In genomic region chr12:26884765-26885576, GRCh38 we compare ENCODE assay signal across 1 cellular context.
A peak's percentile ranks its signal among the peaks of the same experiment; 100 is the strongest.
TF ChIP-seq lines count a peak whose summit lies in the region.

No MANE protein-coding gene starts in this region.

TF ChIP-seq in GM12878, 131 proteins besides CTCF, POLR2A, EP300 and RAD21 (continued from another document and continues in another):
- TF ChIP-seq ZBTB4 (CRISPR knock-in tag; IDR thresholded peaks at IDR 0.05) = no peak
- TF ChIP-seq ELK1 (IDR thresholded peaks at IDR 0.05; ENCODE audit: low read depth, low read length) = no peak
- TF ChIP-seq SIN3A (IDR thresholded peaks at IDR 0.05; ENCODE audit: low read depth, low read length) = no peak
- TF ChIP-seq BHLHE40 (IDR thresholded peaks at IDR 0.05; ENCODE audit: borderline replicate concordance in 1 of 2, low read depth in 2 of 2, low read length in 1 of 2) = no peak; a peak in 1 of 4 replicates
- TF ChIP-seq SUZ12 (IDR thresholded peaks at IDR 0.05; ENCODE audit: unreplicated experiment) = no peak
- no peak for TF ChIP-seq ATF2 (IDR thresholded peaks at IDR 0.05; ENCODE audit: low read length)
- TF ChIP-seq SIX5 (IDR thresholded peaks at IDR 0.05; ENCODE audit: low read depth, low read length, severe bottlenecking) = no peak
- TF ChIP-seq RELB (IDR thresholded peaks at IDR 0.05; ENCODE audit: low read depth) = no peak
- TF ChIP-seq, protein P1, sequence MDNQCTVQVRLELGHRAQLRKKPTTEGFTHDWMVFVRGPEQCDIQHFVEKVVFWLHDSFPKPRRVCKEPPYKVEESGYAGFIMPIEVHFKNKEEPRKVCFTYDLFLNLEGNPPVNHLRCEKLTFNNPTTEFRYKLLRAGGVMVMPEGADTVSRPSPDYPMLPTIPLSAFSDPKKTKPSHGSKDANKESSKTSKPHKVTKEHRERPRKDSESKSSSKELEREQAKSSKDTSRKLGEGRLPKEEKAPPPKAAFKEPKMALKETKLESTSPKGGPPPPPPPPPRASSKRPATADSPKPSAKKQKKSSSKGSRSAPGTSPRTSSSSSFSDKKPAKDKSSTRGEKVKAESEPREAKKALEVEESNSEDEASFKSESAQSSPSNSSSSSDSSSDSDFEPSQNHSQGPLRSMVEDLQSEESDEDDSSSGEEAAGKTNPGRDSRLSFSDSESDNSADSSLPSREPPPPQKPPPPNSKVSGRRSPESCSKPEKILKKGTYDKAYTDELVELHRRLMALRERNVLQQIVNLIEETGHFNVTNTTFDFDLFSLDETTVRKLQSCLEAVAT (IDR thresholded peaks at IDR 0.05) = no peak
- TF ChIP-seq, protein P2, sequence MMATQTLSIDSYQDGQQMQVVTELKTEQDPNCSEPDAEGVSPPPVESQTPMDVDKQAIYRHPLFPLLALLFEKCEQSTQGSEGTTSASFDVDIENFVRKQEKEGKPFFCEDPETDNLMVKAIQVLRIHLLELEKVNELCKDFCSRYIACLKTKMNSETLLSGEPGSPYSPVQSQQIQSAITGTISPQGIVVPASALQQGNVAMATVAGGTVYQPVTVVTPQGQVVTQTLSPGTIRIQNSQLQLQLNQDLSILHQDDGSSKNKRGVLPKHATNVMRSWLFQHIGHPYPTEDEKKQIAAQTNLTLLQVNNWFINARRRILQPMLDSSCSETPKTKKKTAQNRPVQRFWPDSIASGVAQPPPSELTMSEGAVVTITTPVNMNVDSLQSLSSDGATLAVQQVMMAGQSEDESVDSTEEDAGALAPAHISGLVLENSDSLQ (IDR thresholded peaks at IDR 0.05) = no peak
- TF ChIP-seq HDAC2 (IDR thresholded peaks at IDR 0.05) = no peak
- TF ChIP-seq PAX5 (IDR thresholded peaks at IDR 0.05; ENCODE audit: borderline replicate concordance, low read depth, low read length) = no peak
- TF ChIP-seq RCOR1 (conservative IDR thresholded peaks at IDR 0.05; ENCODE audit: low read depth, low read length) = no peak
- no peak for TF ChIP-seq SREBF2 (IDR thresholded peaks at IDR 0.05; ENCODE audit: low read length)
- TF ChIP-seq EGR1 (IDR thresholded peaks at IDR 0.05; ENCODE audit: borderline replicate concordance in 1 of 2, low read depth in 2 of 2, low read length in 2 of 2) = 0 out of 3 replicates have a peak, but pooled peaks of 1 of the 2 experiments have one; percentile 29
- TF ChIP-seq BCL11A (IDR thresholded peaks at IDR 0.05; ENCODE audit: low read depth, low read length) = no peak
- TF ChIP-seq RELA (IDR thresholded peaks at IDR 0.05; ENCODE audit: borderline replicate concordance, partially characterized antibody) = no peak
- TF ChIP-seq RFX5 (IDR thresholded peaks at IDR 0.05; ENCODE audit: low read depth, low read length) = no peak
- TF ChIP-seq CHD1 (IDR thresholded peaks at IDR 0.05; ENCODE audit: low read depth, low read length) = no peak
- peak; percentile 47; the same call in 1 of the 2 replicates for TF ChIP-seq MYB (IDR thresholded peaks at IDR 0.05; ENCODE audit: borderline replicate concordance, low read depth, low read length)
- no peak; the same call in 1 of the 2 replicates for TF ChIP-seq NBN (IDR thresholded peaks at IDR 0.05)
- TF ChIP-seq LARP7 (IDR thresholded peaks at IDR 0.05) = peak; percentile 70; the same call in 1 of the 2 replicates
- no peak for TF ChIP-seq STAT1 (conservative IDR thresholded peaks at IDR 0.05)
- TF ChIP-seq ZNF207 (IDR thresholded peaks at IDR 0.05; ENCODE audit: borderline replicate concordance) = no peak
- TF ChIP-seq CBX3 (IDR thresholded peaks at IDR 0.05; ENCODE audit: borderline replicate concordance, low read depth) = no peak
- TF ChIP-seq MTA2 (IDR thresholded peaks at IDR 0.05; ENCODE audit: low read depth) = 0 out of 2 replicates have a peak, but pooled peaks have one; percentile 47
- TF ChIP-seq E2F4 (IDR thresholded peaks at IDR 0.05; ENCODE audit: low read depth, low read length) = no peak
- no peak for TF ChIP-seq JUND (IDR thresholded peaks at IDR 0.05; ENCODE audit: low read depth, low read length)
- no peak for TF ChIP-seq KLF5 (IDR thresholded peaks at IDR 0.05; ENCODE audit: partially characterized antibody)
- no peak for TF ChIP-seq PAX8 (IDR thresholded peaks at IDR 0.05)
- TF ChIP-seq IKZF1 (conservative IDR thresholded peaks at IDR 0.05) = peak; percentile 47; the same call in 1 of the 2 replicates
- 0 out of 2 replicates have a peak, but pooled peaks have one; percentile 5 for TF ChIP-seq ZSCAN29 (IDR thresholded peaks at IDR 0.05)
- no peak for TF ChIP-seq SMAD5 (IDR thresholded peaks at IDR 0.05; ENCODE audit: low read depth)
- no peak for TF ChIP-seq ESRRA (IDR thresholded peaks at IDR 0.05; ENCODE audit: low read length)
- 0 out of 2 replicates have a peak, but pooled peaks have one; percentile 50 for TF ChIP-seq GATAD2B (conservative IDR thresholded peaks at IDR 0.05; ENCODE audit: low read depth)
- no peak for TF ChIP-seq ZNF217 (IDR thresholded peaks at IDR 0.05)
- TF ChIP-seq RBBP5 (conservative IDR thresholded peaks at IDR 0.05) = no peak
- TF ChIP-seq YY1 (IDR thresholded peaks at IDR 0.05; ENCODE audit: low read depth, low read length) = peak; percentile 62; the same call in 1 of the 2 replicates
- TF ChIP-seq SRF (IDR thresholded peaks at IDR 0.05; ENCODE audit: low read depth in 2 of 2, low read length in 2 of 2) = no peak
- TF ChIP-seq FOXM1 (IDR thresholded peaks at IDR 0.05; ENCODE audit: low read depth, low read length) = 0 out of 2 replicates have a peak, but pooled peaks have one; percentile 45
- no peak for TF ChIP-seq GABPA (IDR thresholded peaks at IDR 0.05; ENCODE audit: low read depth)
- no peak for TF ChIP-seq HSF1 (IDR thresholded peaks at IDR 0.05; ENCODE audit: low read depth, low read length)
- TF ChIP-seq NFXL1 (IDR thresholded peaks at IDR 0.05; ENCODE audit: borderline replicate concordance) = no peak
- TF ChIP-seq BCLAF1 (IDR thresholded peaks at IDR 0.05) = no peak
- TF ChIP-seq RB1 (IDR thresholded peaks at IDR 0.05; ENCODE audit: borderline replicate concordance) = peak; percentile 77; the same call in 1 of the 2 replicates
